Comparison of ENCODE assay signal across 1 cellular context in the genomic region with DNA sequence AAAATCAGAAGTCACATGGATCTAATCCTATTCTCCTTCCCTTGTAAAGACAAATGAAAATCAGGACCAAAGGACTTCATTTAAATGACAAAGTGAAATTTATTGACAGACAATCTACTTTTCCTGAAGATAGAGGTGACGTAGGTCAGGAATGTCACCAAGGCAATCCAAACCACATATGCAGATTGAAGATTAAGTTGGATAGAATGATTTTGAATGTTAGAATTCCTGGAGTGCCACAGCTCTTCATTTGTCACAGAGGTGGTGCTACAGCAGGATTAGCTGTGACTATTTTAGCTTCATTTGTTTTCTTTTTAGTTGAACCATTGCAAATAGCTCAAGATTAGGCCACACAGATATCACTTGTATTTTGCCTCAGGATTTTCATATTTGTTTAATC.
TF ChIP-seq lines count a peak whose summit lies in the region.

No MANE protein-coding gene starts in this region.

TF ChIP-seq in GM23338, 12 proteins besides CTCF, POLR2A, EP300 and RAD21 (continued from another document):
- TF ChIP-seq ZNF462 (CRISPR knock-in tag; IDR thresholded peaks at IDR 0.05) = no peak
- no peak for TF ChIP-seq JUNB (IDR thresholded peaks at IDR 0.05; ENCODE audit: unreplicated experiment)
- no peak for TF ChIP-seq POLR2AphosphoS5 (IDR thresholded peaks at IDR 0.05; ENCODE audit: low read depth)
- TF ChIP-seq CREB1 (CRISPR knock-in tag; IDR thresholded peaks at IDR 0.05; ENCODE audit: low read depth) = no peak
- no peak for TF ChIP-seq ZNF331 (CRISPR knock-in tag; IDR thresholded peaks at IDR 0.05; ENCODE audit: low read depth)
- no peak for TF ChIP-seq STAT1 (IDR thresholded peaks at IDR 0.05; ENCODE audit: unreplicated experiment)
- no peak for TF ChIP-seq NANOG (IDR thresholded peaks at IDR 0.05; ENCODE audit: borderline replicate concordance)
- no peak for TF ChIP-seq ETS1 (IDR thresholded peaks at IDR 0.05)
- no peak for TF ChIP-seq REST (IDR thresholded peaks at IDR 0.05; ENCODE audit: unreplicated experiment)
- no peak for TF ChIP-seq EZH2 (IDR thresholded peaks at IDR 0.05; ENCODE audit: low read depth, unreplicated experiment)
